In genomic region chr4:124275-125081, GRCh38 we compare ENCODE assay signal across 8 cellular contexts. TPM values are rescaled to one million over a fixed set of nuclear protein-coding genes. Genes with fewer than 3 reads are reported as not detected.
DNase-seq lines count a peak whose midpoint lies in the region.

TSS of gene ZNF718 (plus strand) at chr4:124501. CDS start at chr4:124671, 170 bp downstream.

- peak within 1 kb of the TSS; percentile 95 for H2AFZ ChIP-seq in GM23248

- in situ Hi-C loops in GM23248 (cut with MboI), result no loop called here

- no peaks in the 10 kb centered on the region for H3K9me2 ChIP-seq in GM23248 (ENCODE audit: insufficient read depth)

- no peaks in the 10 kb centered on the region for H3K27me3 ChIP-seq in GM23248 (replicated peaks; ENCODE audit: insufficient read depth)

- H3K4me2 ChIP-seq in GM23248 (ENCODE audit: unreplicated experiment), result peak within 1 kb of the TSS; percentile 74

- 0 to 2% methylated on average over 43 to 44 of the region's 44 CpGs for WGBS in GM23248 (ENCODE audit: low coverage in 1 of 2, low lambda C conversion rate in 2 of 2, missing lambda C conversion rate in 2 of 2), 2 experiments

- peaks cover 23% of the 10 kb centered on the region for H3K36me3 ChIP-seq in GM23248 (ENCODE audit: low read depth)
- H3K36me3 ChIP-seq in SK-N-MC (ENCODE audit: insufficient read depth, low read length), result peaks cover 50% of the 10 kb centered on the region

- H3K9me3 ChIP-seq in GM23248 (ENCODE audit: low read depth) (no peaks in the 10 kb centered on the region), SK-N-MC (ENCODE audit: low read depth, low read length) (peaks cover 40% of the 10 kb centered on the region)

- DNase-seq in EH (ENCODE audit: low read depth) (peak; percentile 93), GM23248 (peak; percentile 98), LoVo (ENCODE audit: low spot score) (peak; percentile 72), SK-N-MC (ENCODE audit: low read depth, low spot score) (peak; percentile 88), globus pallidus (ENCODE audit: low spot score) (peak; percentile 96), occipital lobe (lab: John Stamatoyannopoulos, UW) (peak; percentile 95)

- H3K4me1 Mint-ChIP-seq in activated naive CD4-positive, alpha-beta T cell treated with anti-CD3 and anti-CD28 coated beads, Interleukin-2, amount 50 U/mL, for 24 hours, result peaks cover 41% of the 10 kb centered on the region

- peak within 1 kb of the TSS; percentile 87 for H3K9ac ChIP-seq in GM23248
- H3K9ac ChIP-seq in SK-N-MC (ENCODE audit: insufficient read length), result peak within 1 kb of the TSS; percentile 97

- H3K9me3 Mint-ChIP-seq in activated naive CD4-positive, alpha-beta T cell treated with anti-CD3 and anti-CD28 coated beads, Interleukin-2, amount 50 U/mL, for 24 hours, result no peaks in the 10 kb centered on the region

- H3K27me3 Mint-ChIP-seq in activated naive CD4-positive, alpha-beta T cell treated with anti-CD3 and anti-CD28 coated beads, Interleukin-2, amount 50 U/mL, for 24 hours, result no peaks in the 10 kb centered on the region

- H3K27ac ChIP-seq in GM23248, result peak within 1 kb of the TSS; percentile 81
- H3K27ac ChIP-seq in SK-N-MC, result peak within 1 kb of the TSS; percentile 97
- peak within 1 kb of the TSS; percentile 54 for H3K27ac ChIP-seq in temporal lobe (ENCODE audit: low read depth, low read length)

- H3K36me3 Mint-ChIP-seq in activated naive CD4-positive, alpha-beta T cell treated with anti-CD3 and anti-CD28 coated beads, Interleukin-2, amount 50 U/mL, for 24 hours, result peaks cover 24% of the 10 kb centered on the region

- H3F3A ChIP-seq in GM23248 (ENCODE audit: insufficient read depth), result peaks cover 4% of the 10 kb centered on the region; the same call in 1 of the 2 replicates

- H3K4me3 Mint-ChIP-seq in activated naive CD4-positive, alpha-beta T cell treated with anti-CD3 and anti-CD28 coated beads, Interleukin-2, amount 50 U/mL, for 24 hours, result peak within 1 kb of the TSS; percentile 99

- H4K20me1 ChIP-seq in GM23248 (ENCODE audit: insufficient read depth), result no peaks in the 10 kb centered on the region

- H3K4me3 ChIP-seq in GM23248 (peak within 1 kb of the TSS; percentile 86), SK-N-MC (peak within 1 kb of the TSS; percentile 99)

- no peaks in the 10 kb centered on the region; the same call in 1 of the 2 replicates for H3K4me1 ChIP-seq in GM23248 (ENCODE audit: insufficient read depth)

- peak within 1 kb of the TSS; percentile 99 for H3K27ac Mint-ChIP-seq in activated naive CD4-positive, alpha-beta T cell treated with anti-CD3 and anti-CD28 coated beads, Interleukin-2, amount 50 U/mL, for 24 hours

- H3K79me2 ChIP-seq in GM23248 (ENCODE audit: insufficient read depth), result peaks cover 46% of the 10 kb centered on the region

RNA-seq across cellular contexts. Expression of gene ZNF718, which starts in this region (rescaled TPM):
- 2.4 and 5.8 TPM in 2 replicates for total RNA-seq in GM23248 (2014; rRNA removed; shearing (Covaris generic))
- 2.7 and 3.4 TPM in 2 replicates for polyA plus RNA-seq in GM23248 (2016; fragmentation: Nextera tagmentation; extraction: Ambion mirVana)
- 22.8 TPM for total RNA-seq in occipital lobe
- total RNA-seq in temporal lobe, result 36.4 TPM

Comparison
In these comparisons a context has a peak if more than half of its experiments do, and no peak if none do; other contexts are left out.
1. Peak in every context shown above with its lines: DNase-seq, H3K4me3 ChIP-seq and H3K27ac ChIP-seq.